14 cellular contexts compared by ENCODE assay signal in genomic region chr2:135424849-135425248, GRCh38.
"Had no signal": no experiment of that assay in that cellular context is flagged by ENCODE, and none has a peak within 500 bp of the region (broad histone marks: within the 10 kb centered on the region; RNA-seq: fewer than 3 reads in every experiment).

No MANE protein-coding gene starts in this region.

- H3K4me1 Mint-ChIP-seq: activated naive CD4-positive, alpha-beta T cell treated with anti-CD3 and anti-CD28 coated beads, Interleukin-2, amount 10 ng/mL, durations not matched to agents 7 days and 5 days; neural crest cell had no signal

- H3K27ac ChIP-seq: body of pancreas, ovary, upper lobe of left lung had no signal

- H3K4me1 ChIP-seq: body of pancreas, upper lobe of left lung had no signal

- H3K4me3 ChIP-seq: body of pancreas, ovary, upper lobe of left lung had no signal

- H3K27ac Mint-ChIP-seq: activated naive CD4-positive, alpha-beta T cell treated with anti-CD3 and anti-CD28 coated beads, Interleukin-2, amount 10 ng/mL, durations not matched to agents 7 days and 5 days; activated T-helper 2 cell treated with anti-CD3 and anti-CD28 coated beads, Interferon-gamma antibody, Interleukin-2, Interleukin-4, amounts not matched to agents 10 μg/mL and 5 μg/mL and 100 μg/mL, durations not matched to agents 14 hours and 24 hours and 36 hours; stimulated activated naive CD8-positive, alpha-beta T cell treated with anti-CD3 and anti-CD28 coated beads, Interleukin-15, Interleukin-2, amounts not matched to agents 100 ng/mL and 50 ng/mL, for 24 hours had no signal

- H3K27me3 Mint-ChIP-seq: activated naive CD4-positive, alpha-beta T cell treated with anti-CD3 and anti-CD28 coated beads, Interleukin-2, amount 10 ng/mL, durations not matched to agents 7 days and 5 days; stimulated activated naive CD8-positive, alpha-beta T cell treated with anti-CD3 and anti-CD28 coated beads, Interleukin-15, Interleukin-2, amounts not matched to agents 100 ng/mL and 50 ng/mL, for 24 hours had no signal

- H3K4me3 Mint-ChIP-seq: activated naive CD4-positive, alpha-beta T cell treated with anti-CD3 and anti-CD28 coated beads, Interleukin-2, amount 10 ng/mL, durations not matched to agents 7 days and 5 days; neural crest cell; stimulated activated naive CD8-positive, alpha-beta T cell treated with anti-CD3 and anti-CD28 coated beads, Interleukin-15, Interleukin-2, amounts not matched to agents 100 ng/mL and 50 ng/mL, for 24 hours had no signal

- DNase-seq: activated CD4-positive, alpha-beta T cell treated with anti-CD3 and anti-CD28 coated beads, Interleukin-2, amount 50 U/mL, for 1 hour; activated CD4-positive, CD25-positive, alpha-beta regulatory T cell; activated naive CD4-positive, alpha-beta T cell treated with anti-CD3 and anti-CD28 coated beads, Interleukin-2, amount 10 ng/mL, durations not matched to agents 7 days and 5 days; body of pancreas; central memory CD4-positive, alpha-beta T cell; effector memory CD4-positive, alpha-beta T cell; hypothalamus; ovary; stimulated activated CD4-positive, alpha-beta T cell treated with anti-CD3 and anti-CD28 coated beads, Interleukin-4, amount 100 ng/mL, for 1 hour; stimulated activated CD8-positive, alpha-beta memory T cell treated with anti-CD3 and anti-CD28 coated beads, Interleukin-4, amount 100 ng/mL, for 48 hours; upper lobe of left lung had no signal

- H3K9me3 ChIP-seq: body of pancreas, ovary had no signal

- ATAC-seq: body of pancreas had no signal

- H3K36me3 ChIP-seq: ovary had no signal

- H3K27me3 ChIP-seq: body of pancreas, ovary, upper lobe of left lung had no signal
